Comparison of ENCODE assay signal across 8 cellular contexts in the genomic region with DNA sequence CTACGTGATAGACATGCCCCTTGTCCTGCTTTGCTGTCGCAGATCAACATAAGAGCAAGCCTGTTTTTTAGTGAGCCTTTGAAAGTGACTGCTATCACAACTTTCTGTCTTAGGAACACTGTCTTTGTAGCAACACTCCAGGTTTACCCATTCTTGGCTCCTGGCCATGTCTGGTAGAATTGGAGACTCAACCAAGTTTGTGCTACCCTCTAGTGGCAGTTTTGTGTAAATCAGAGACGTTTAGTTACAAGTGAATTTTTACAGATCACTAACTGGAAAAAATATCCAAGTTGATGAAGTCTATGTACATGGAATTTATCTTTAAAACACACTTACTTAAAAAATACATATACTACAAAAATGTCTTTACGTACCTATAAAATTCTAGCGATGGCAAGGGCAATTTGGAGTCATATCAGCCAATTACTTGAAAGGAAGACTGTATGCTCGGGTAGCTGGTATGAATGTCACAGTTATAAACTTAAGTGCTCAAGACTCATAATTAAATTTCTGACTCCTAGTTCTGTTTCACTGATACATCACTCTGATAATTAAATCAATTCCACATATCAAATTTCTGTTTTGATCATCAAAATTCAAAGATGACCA.
DNase-seq lines count a peak whose midpoint lies in the region; ATAC-seq lines count a peak whose summit lies in the region.

No MANE protein-coding gene starts in this region.

- no peak overlapping the region for H2AFZ ChIP-seq in neuronal stem cell (ENCODE audit: low read length)

- H2BK120ac ChIP-seq in neuronal stem cell (ENCODE audit: low read depth, low read length), result no peak overlapping the region

- H3K4me1 ChIP-seq in neuronal stem cell (ENCODE audit: control insufficient read depth in 2 of 2, insufficient read depth in 1 of 2, low read depth in 1 of 2, low read length in 2 of 2), result no peaks in the 10 kb centered on the region

- no peak overlapping the region for H2BK15ac ChIP-seq in neuronal stem cell (ENCODE audit: low read length)

- no peak overlapping the region for H3K4ac ChIP-seq in neuronal stem cell (ENCODE audit: low read length)

- H3K4me2 ChIP-seq in neuronal stem cell (ENCODE audit: insufficient read depth, low read length, poor library complexity, severe bottlenecking), result no peak overlapping the region

- no CpG with 5 or more reads among the region's 6 CpGs for WGBS in neuronal stem cell (ENCODE audit: extremely low coverage in 2 of 2, insufficient read length in 2 of 2, insufficient replicate concordance in 1 of 2), 2 donors

- H3K18ac ChIP-seq in neuronal stem cell (ENCODE audit: low read length), result no peak overlapping the region

- H2BK12ac ChIP-seq in neuronal stem cell (ENCODE audit: low read length), result no peak overlapping the region

- H3K14ac ChIP-seq in neuronal stem cell (ENCODE audit: low read length), result no peak overlapping the region

- DNase-seq in DMS79 (lab: John Stamatoyannopoulos, UW) (peak; percentile 20), NCI-H524 (lab: John Stamatoyannopoulos, UW) (peak; percentile 85 to 91), fibroblast of peridontal ligament (ENCODE audit: extremely low read depth) (peak; percentile 93), neuronal stem cell (ENCODE audit: low spot score) (peak; percentile 44)
- DNase-seq in activated CD4-positive, alpha-beta T cell treated with anti-CD3 and anti-CD28 coated beads, Interleukin-2, amount 50 U/mL, for 4 hours, result peak; percentile 4 to 7

- H4K8ac ChIP-seq in neuronal stem cell (ENCODE audit: low read depth, low read length), result no peak overlapping the region

- no peak overlapping the region for H2BK5ac ChIP-seq in neuronal stem cell (ENCODE audit: low read length)

- no peaks in the 10 kb centered on the region for H3K36me3 ChIP-seq in neuronal stem cell (replicated peaks in 1 of 2; ENCODE audit: control insufficient read depth in 2 of 2, insufficient read depth in 2 of 2, low read length in 2 of 2)

- H3K27ac ChIP-seq in neuronal stem cell (replicated peaks; ENCODE audit: low read length), result no peak overlapping the region

- H3K4me3 ChIP-seq in neuronal stem cell (ENCODE audit: low read length in 2 of 2), result no peak overlapping the region

- H4K91ac ChIP-seq in neuronal stem cell (ENCODE audit: low read depth, low read length, poor library complexity), result no peak overlapping the region

- no peak overlapping the region for H3K23ac ChIP-seq in neuronal stem cell (ENCODE audit: low read depth, low read length, poor library complexity)

- H3K79me1 ChIP-seq in neuronal stem cell (ENCODE audit: low read depth, low read length), result no peaks in the 10 kb centered on the region

- no peaks in the 10 kb centered on the region for H3K9me3 ChIP-seq in neuronal stem cell (replicated peaks in 1 of 2; ENCODE audit: control insufficient read depth in 2 of 2, insufficient read depth in 1 of 2, low read depth in 1 of 2, low read length in 2 of 2)

- no peak overlapping the region for H3K9ac ChIP-seq in neuronal stem cell (ENCODE audit: low read depth, low read length, poor library complexity)

- ATAC-seq in GM19463 (IDR thresholded peaks at IDR 0.05; ENCODE audit: unreplicated experiment), result peak; percentile 82
- peak; percentile 93 for ATAC-seq in HG03520 (IDR thresholded peaks at IDR 0.05; ENCODE audit: unreplicated experiment)
- ATAC-seq in HG02588 (IDR thresholded peaks at IDR 0.05; ENCODE audit: unreplicated experiment), result no peak

- H2AK5ac ChIP-seq in neuronal stem cell (ENCODE audit: low read depth, low read length), result no peak overlapping the region

- no peaks in the 10 kb centered on the region for H3K27me3 ChIP-seq in neuronal stem cell (ENCODE audit: control insufficient read depth in 3 of 3, insufficient read depth in 3 of 3, low read depth in 1 of 3, low read length in 3 of 3)

Comparison
In these comparisons a context has a peak if more than half of its experiments do, and no peak if none do; other contexts are left out.
1. DNase-seq: peak in every context shown above with its lines; median percentile 93 in fibroblast of peridontal ligament; 88 in NCI-H524; 44 in neuronal stem cell; 20 in DMS79; 6 in activated CD4-positive, alpha-beta T cell treated with anti-CD3 and anti-CD28 coated beads, Interleukin-2, amount 50 U/mL, for 4 hours.